In genomic region chr2:149587220-149587949, GRCh38 we compare ENCODE assay signal across 1 cellular context.
TF ChIP-seq lines count a peak whose summit lies in the region.

TSS of gene MMADHC (minus strand) at chr2:149587775. CDS start at chr2:149587097, 678 bp downstream.

TF ChIP-seq in HepG2, 621 proteins besides CTCF, POLR2A, EP300 and RAD21 (continued from another document and continues in another):
- peak; percentile 56; the same call in 1 of the 2 replicates for TF ChIP-seq ZNF318 (CRISPR knock-in tag; IDR thresholded peaks at IDR 0.05)
- 0 out of 2 replicates have a peak, but pooled peaks have one; percentile 55 for TF ChIP-seq FOXJ3 (CRISPR knock-in tag; IDR thresholded peaks at IDR 0.05; ENCODE audit: borderline replicate concordance)
- peak; percentile 68; the same call in 1 of the 2 replicates for TF ChIP-seq ZKSCAN8 (CRISPR knock-in tag; IDR thresholded peaks at IDR 0.05; ENCODE audit: borderline replicate concordance)
- TF ChIP-seq NBN (conservative IDR thresholded peaks at IDR 0.05), result no peak
- TF ChIP-seq KAT2B (IDR thresholded peaks at IDR 0.05; ENCODE audit: borderline replicate concordance, low read depth, low read length), result no peak
- TF ChIP-seq ZGPAT (CRISPR knock-in tag; IDR thresholded peaks at IDR 0.05), result peak; percentile 78; the same call in 1 of the 2 replicates
- TF ChIP-seq ZBTB7A (CRISPR knock-in tag; IDR thresholded peaks at IDR 0.05), result peak; percentile 32; the same call in 1 of the 2 replicates
- TF ChIP-seq RCOR2 (CRISPR knock-in tag; IDR thresholded peaks at IDR 0.05), result peak; percentile 6; the same call in 1 of the 2 replicates
- peak; percentile 100 for TF ChIP-seq ZNF501 (CRISPR knock-in tag; IDR thresholded peaks at IDR 0.05)
- TF ChIP-seq CBX1 (IDR thresholded peaks at IDR 0.05; ENCODE audit: low read depth), result peak; percentile 54
- no peak; the same call in 1 of the 2 replicates for TF ChIP-seq GLMP (CRISPR knock-in tag; IDR thresholded peaks at IDR 0.05; ENCODE audit: borderline replicate concordance)
- no peak for TF ChIP-seq NFE2L1 (CRISPR knock-in tag; IDR thresholded peaks at IDR 0.05; ENCODE audit: borderline replicate concordance)
- TF ChIP-seq HDAC2 (CRISPR knock-in tag; IDR thresholded peaks at IDR 0.05), result no peak; the same call in 1 of the 2 replicates
- no peak; the same call in 1 of the 2 replicates for TF ChIP-seq MEIS2 (CRISPR knock-in tag; IDR thresholded peaks at IDR 0.05)
- TF ChIP-seq ARNT2 (CRISPR knock-in tag; IDR thresholded peaks at IDR 0.05; ENCODE audit: low read depth), result peak; percentile 78
- no peak for TF ChIP-seq CAMTA2 (CRISPR knock-in tag; IDR thresholded peaks at IDR 0.05; ENCODE audit: borderline replicate concordance)
- TF ChIP-seq ZNF235 (CRISPR knock-in tag; IDR thresholded peaks at IDR 0.05; ENCODE audit: borderline replicate concordance), result peak; percentile 84; the same call in 1 of the 2 replicates
- peak; percentile 78; the same call in 1 of the 2 replicates for TF ChIP-seq ZSCAN5A (CRISPR knock-in tag; IDR thresholded peaks at IDR 0.05; ENCODE audit: borderline replicate concordance)
- TF ChIP-seq ATF2 (CRISPR knock-in tag; IDR thresholded peaks at IDR 0.05), result peak; percentile 55; the same call in 1 of the 2 replicates
- TF ChIP-seq SRSF9 (IDR thresholded peaks at IDR 0.05; ENCODE audit: borderline replicate concordance, insufficient read depth, low read depth, low read length, poor library complexity, severe bottlenecking), result no peak
- TF ChIP-seq HIVEP1 (CRISPR knock-in tag; IDR thresholded peaks at IDR 0.05), result 0 out of 2 replicates have a peak, but pooled peaks have one; percentile 62
- no peak for TF ChIP-seq ZNF432 (CRISPR knock-in tag; IDR thresholded peaks at IDR 0.05; ENCODE audit: borderline replicate concordance)
- TF ChIP-seq AFF4 (CRISPR knock-in tag; IDR thresholded peaks at IDR 0.05), result peak; percentile 86; the same call in 1 of the 2 replicates
- no peak for TF ChIP-seq RAD51 (IDR thresholded peaks at IDR 0.05; ENCODE audit: borderline replicate concordance)
- TF ChIP-seq AHDC1 (CRISPR knock-in tag; IDR thresholded peaks at IDR 0.05; ENCODE audit: borderline replicate concordance), result peak; percentile 65; the same call in 1 of the 2 replicates
- peak; percentile 45; the same call in 1 of the 2 replicates for TF ChIP-seq ZNF121 (CRISPR knock-in tag; IDR thresholded peaks at IDR 0.05)
- peak; percentile 94 for TF ChIP-seq BRCA1 (CRISPR knock-in tag; IDR thresholded peaks at IDR 0.05)
- peak; percentile 67; the same call in 1 of the 2 replicates for TF ChIP-seq ZNF331 (CRISPR knock-in tag; IDR thresholded peaks at IDR 0.05)
